1 cellular context compared by ENCODE assay signal in the genomic region with DNA sequence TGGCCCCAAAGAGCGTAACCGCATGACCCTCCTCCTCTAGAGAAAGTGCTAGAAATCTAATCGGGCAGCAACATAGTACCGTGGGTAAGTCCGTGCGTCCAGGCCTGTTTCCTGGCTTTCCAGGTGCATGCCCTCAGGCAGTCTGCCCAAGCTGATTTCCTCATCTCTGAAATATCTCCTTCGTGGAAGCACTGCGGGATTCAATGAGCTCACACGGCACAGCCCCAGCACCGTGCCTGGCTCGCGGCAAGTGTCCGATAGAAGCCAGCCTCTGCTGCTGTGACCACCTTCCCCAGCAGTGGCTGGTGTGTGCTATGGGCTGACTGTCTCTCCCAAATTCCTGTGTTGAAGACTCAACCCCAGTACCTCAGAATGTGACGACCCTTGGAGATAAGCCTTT.
TF ChIP-seq lines count a peak whose summit lies in the region.

No MANE protein-coding gene starts in this region.

TF ChIP-seq in HepG2, 621 proteins besides CTCF, POLR2A, EP300 and RAD21:
- TF ChIP-seq, protein P1, sequence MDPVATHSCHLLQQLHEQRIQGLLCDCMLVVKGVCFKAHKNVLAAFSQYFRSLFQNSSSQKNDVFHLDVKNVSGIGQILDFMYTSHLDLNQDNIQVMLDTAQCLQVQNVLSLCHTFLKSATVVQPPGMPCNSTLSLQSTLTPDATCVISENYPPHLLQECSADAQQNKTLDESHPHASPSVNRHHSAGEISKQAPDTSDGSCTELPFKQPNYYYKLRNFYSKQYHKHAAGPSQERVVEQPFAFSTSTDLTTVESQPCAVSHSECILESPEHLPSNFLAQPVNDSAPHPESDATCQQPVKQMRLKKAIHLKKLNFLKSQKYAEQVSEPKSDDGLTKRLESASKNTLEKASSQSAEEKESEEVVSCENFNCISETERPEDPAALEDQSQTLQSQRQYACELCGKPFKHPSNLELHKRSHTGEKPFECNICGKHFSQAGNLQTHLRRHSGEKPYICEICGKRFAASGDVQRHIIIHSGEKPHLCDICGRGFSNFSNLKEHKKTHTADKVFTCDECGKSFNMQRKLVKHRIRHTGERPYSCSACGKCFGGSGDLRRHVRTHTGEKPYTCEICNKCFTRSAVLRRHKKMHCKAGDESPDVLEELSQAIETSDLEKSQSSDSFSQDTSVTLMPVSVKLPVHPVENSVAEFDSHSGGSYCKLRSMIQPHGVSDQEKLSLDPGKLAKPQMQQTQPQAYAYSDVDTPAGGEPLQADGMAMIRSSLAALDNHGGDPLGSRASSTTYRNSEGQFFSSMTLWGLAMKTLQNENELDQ (CRISPR knock-in tag; IDR thresholded peaks at IDR 0.05; ENCODE audit: borderline replicate concordance), result no peak
- TF ChIP-seq ZNF670 (CRISPR knock-in tag; IDR thresholded peaks at IDR 0.05; ENCODE audit: borderline replicate concordance) (no peak), ZNF253 (CRISPR knock-in tag; IDR thresholded peaks at IDR 0.05; ENCODE audit: borderline replicate concordance) (no peak), HNF4A (CRISPR knock-in tag; IDR thresholded peaks at IDR 0.05) (no peak)
- TF ChIP-seq, protein P2, sequence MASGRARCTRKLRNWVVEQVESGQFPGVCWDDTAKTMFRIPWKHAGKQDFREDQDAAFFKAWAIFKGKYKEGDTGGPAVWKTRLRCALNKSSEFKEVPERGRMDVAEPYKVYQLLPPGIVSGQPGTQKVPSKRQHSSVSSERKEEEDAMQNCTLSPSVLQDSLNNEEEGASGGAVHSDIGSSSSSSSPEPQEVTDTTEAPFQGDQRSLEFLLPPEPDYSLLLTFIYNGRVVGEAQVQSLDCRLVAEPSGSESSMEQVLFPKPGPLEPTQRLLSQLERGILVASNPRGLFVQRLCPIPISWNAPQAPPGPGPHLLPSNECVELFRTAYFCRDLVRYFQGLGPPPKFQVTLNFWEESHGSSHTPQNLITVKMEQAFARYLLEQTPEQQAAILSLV (CRISPR knock-in tag; IDR thresholded peaks at IDR 0.05; ENCODE audit: borderline replicate concordance), result no peak
- TF ChIP-seq, protein P3, sequence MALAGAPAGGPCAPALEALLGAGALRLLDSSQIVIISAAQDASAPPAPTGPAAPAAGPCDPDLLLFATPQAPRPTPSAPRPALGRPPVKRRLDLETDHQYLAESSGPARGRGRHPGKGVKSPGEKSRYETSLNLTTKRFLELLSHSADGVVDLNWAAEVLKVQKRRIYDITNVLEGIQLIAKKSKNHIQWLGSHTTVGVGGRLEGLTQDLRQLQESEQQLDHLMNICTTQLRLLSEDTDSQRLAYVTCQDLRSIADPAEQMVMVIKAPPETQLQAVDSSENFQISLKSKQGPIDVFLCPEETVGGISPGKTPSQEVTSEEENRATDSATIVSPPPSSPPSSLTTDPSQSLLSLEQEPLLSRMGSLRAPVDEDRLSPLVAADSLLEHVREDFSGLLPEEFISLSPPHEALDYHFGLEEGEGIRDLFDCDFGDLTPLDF (CRISPR knock-in tag; IDR thresholded peaks at IDR 0.05), result no peak
TF ChIP-seq in HepG2: peak in this region for 0.
